ENCODE assay signal across 8 cellular contexts in genomic region chr1:174114788-174115448, GRCh38. TPM values are rescaled to one million over a fixed set of nuclear protein-coding genes. Genes with fewer than 3 reads are reported as not detected.
DNase-seq lines count a peak whose midpoint lies in the region; ATAC-seq, FAIRE-seq and TF ChIP-seq lines count a peak whose summit lies in the region.

No MANE protein-coding gene starts in this region.

- H3K27ac ChIP-seq in brain microvascular endothelial cell (no peak overlapping the region), thyroid gland (no peak overlapping the region), vagina (no peak overlapping the region)

- in situ Hi-C loops in brain microvascular endothelial cell (cut with HindIII; ENCODE audit: low pct_ligation_motif_present, low sequenced_read_pairs): no loop called here

- TF ChIP-seq POLR2A in thyroid gland (IDR thresholded peaks at IDR 0.05) (no peak), vagina (IDR thresholded peaks at IDR 0.05) (no peak)

- TF ChIP-seq CTCF in brain microvascular endothelial cell (IDR thresholded peaks at IDR 0.05; ENCODE audit: low read depth, low read length, missing control alignments) (peak; percentile 78), thyroid gland (IDR thresholded peaks at IDR 0.05) (peak in 5 of 6 experiments; percentile 38 to 67 (median 58)), vagina (IDR thresholded peaks at IDR 0.05) (peak in 1 of 3 experiments; percentile 19)

- no peaks in the 10 kb centered on the region for H3K27me3 ChIP-seq in brain microvascular endothelial cell (replicated peaks)
- H3K27me3 ChIP-seq in thyroid gland: no peaks in the 10 kb centered on the region
- no peaks in the 10 kb centered on the region for H3K27me3 ChIP-seq in vagina

- H3K9me3 ChIP-seq in thyroid gland (no peaks in the 10 kb centered on the region), vagina (no peaks in the 10 kb centered on the region)

- intact Hi-C loops in thyroid gland (cut with DNase I): no loop called here
- intact Hi-C loops in vagina (cut with DNase I): no loop called here

- DNase-seq in CMK (ENCODE audit: low read depth) (peak; percentile 59), GM18507 (ENCODE audit: extremely low spot score, insufficient read length, low read depth) (no peak), NOMO-1 treated with dmso at 0.1 percent for 144 hours (lab: John Stamatoyannopoulos, UW; ENCODE audit: unreplicated experiment) (peak; percentile 74), brain microvascular endothelial cell (peak; percentile 50), kidney glomerular epithelial cell (lab: John Stamatoyannopoulos, UW) (peak; percentile 46), thyroid gland (no peak), vagina (ENCODE audit: extremely low spot score in 2 of 2) (no peak)

- H3K4me1 ChIP-seq in thyroid gland: peaks cover 16 to 22% of the 10 kb centered on the region in 2 donors
- H3K4me1 ChIP-seq in vagina: no peaks in the 10 kb centered on the region

- 80 to 84% methylated on average over 6 of the region's 6 CpGs for WGBS in thyroid gland, 2 donors

- H3K36me3 ChIP-seq in brain microvascular endothelial cell (replicated peaks) (no peaks in the 10 kb centered on the region), thyroid gland (no peaks in the 10 kb centered on the region), vagina (no peaks in the 10 kb centered on the region)

- ATAC-seq in HG03565 (IDR thresholded peaks at IDR 0.05; ENCODE audit: unreplicated experiment): peak; percentile 56

- H3K4me3 ChIP-seq in brain microvascular endothelial cell (ENCODE audit: low read depth, low read length): no peak overlapping the region
- no peak overlapping the region for H3K4me3 ChIP-seq in thyroid gland (replicated peaks in 1 of 3)
- H3K4me3 ChIP-seq in vagina: no peak overlapping the region

- peak; percentile 79 for FAIRE-seq in GM18507 (lab: Jason Lieb, UNC)

RNA-seq across cellular contexts. Expression of gene RABGAP1L, which starts 44.4 kb away (rescaled TPM):
- total RNA-seq in thyroid gland (100 to 1,000 TPM in 1 of 4 donors, 10 to 100 TPM in 3; 70.5 to 100 (median 92.6) TPM), vagina (40.0 TPM)

Comparison
In these comparisons a context has a peak if more than half of its experiments do, and no peak if none do; other contexts are left out.
1. DNase-seq: peak in CMK (single experiment), NOMO-1 treated with dmso at 0.1 percent for 144 hours (single experiment), brain microvascular endothelial cell (single experiment) and kidney glomerular epithelial cell (single experiment); none in GM18507 (single experiment), thyroid gland (0 of 2) and vagina (0 of 2).